ENCODE assay signal across 19 cellular contexts in the genomic region with DNA sequence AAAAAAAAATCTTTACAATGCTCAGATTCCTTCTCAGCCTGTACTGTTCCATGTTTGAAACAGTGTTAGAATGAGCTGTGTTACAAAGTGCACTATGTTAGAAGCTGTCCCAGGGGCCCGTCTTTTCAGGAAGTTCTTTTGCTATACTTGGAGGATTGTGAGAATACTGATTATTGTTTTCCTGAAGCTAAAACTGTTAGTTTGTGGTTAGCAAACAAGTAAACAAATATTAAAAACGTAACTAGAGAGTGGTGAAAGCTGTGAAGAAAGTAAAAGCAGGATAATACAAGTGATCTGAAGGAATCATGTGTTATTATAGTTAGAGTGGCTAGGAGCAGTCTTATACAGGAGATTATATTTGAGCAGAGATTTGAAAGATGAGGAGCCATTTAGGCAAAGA. TPM values are rescaled to one million over a fixed set of nuclear protein-coding genes. Genes with fewer than 3 reads are reported as not detected.
A peak's percentile ranks its signal among the peaks of the same experiment; 100 is the strongest.
DNase-seq lines count a peak whose midpoint lies in the region; ATAC-seq and TF ChIP-seq lines count a peak whose summit lies in the region.
"Had no signal": no experiment of that assay in that cellular context is flagged by ENCODE, and none has a peak within 500 bp of the region (broad histone marks: within the 10 kb centered on the region; RNA-seq: fewer than 3 reads in every experiment).

No MANE protein-coding gene starts in this region.

- H3K9me2 ChIP-seq in GM23338 (ENCODE audit: insufficient read depth) = peaks cover 4% of the 10 kb centered on the region; the same call in 1 of the 2 replicates

- H3K9me3 ChIP-seq in adrenal gland (replicated peaks in 1 of 3) (no peaks in the 10 kb centered on the region), parathyroid adenoma (ENCODE audit: control insufficient read depth, low read length) (no peaks in the 10 kb centered on the region), Peyer's patch (no peaks in the 10 kb centered on the region)
- H3K9me3 ChIP-seq: HAP-1 had no signal

- H3K36me3 Mint-ChIP-seq in GM23338 (ENCODE audit: low read depth) = peaks cover 14% of the 10 kb centered on the region; the same call in 2 of the 3 replicates

- H3F3A ChIP-seq in GM23338 (replicated peaks; ENCODE audit: low read depth) = no peaks in the 10 kb centered on the region

- H3K4me3 ChIP-seq in GM23338 (no peak overlapping the region), adrenal gland (no peak overlapping the region), parathyroid adenoma (ENCODE audit: low read depth, low read length) (no peak overlapping the region), Peyer's patch (no peak overlapping the region)
- H3K4me3 ChIP-seq: HAP-1, neural progenitor cell had no signal

- no peaks in the 10 kb centered on the region for H4K20me1 ChIP-seq in GM23338 (replicated peaks; ENCODE audit: insufficient read depth)

- H3K4me1 ChIP-seq in GM23338 (ENCODE audit: insufficient read depth) = no peaks in the 10 kb centered on the region
- H3K4me1 ChIP-seq in adrenal gland (replicated peaks in 1 of 2) = peaks cover 9 to 42% of the 10 kb centered on the region in 2 donors
- peaks cover 2% of the 10 kb centered on the region for H3K4me1 ChIP-seq in parathyroid adenoma
- H3K4me1 ChIP-seq in Peyer's patch = no peaks in the 10 kb centered on the region
- H3K4me1 ChIP-seq: HAP-1 had no signal

- TF ChIP-seq POLR2A in adrenal gland (IDR thresholded peaks at IDR 0.05) = no peak
- TF ChIP-seq POLR2A in Peyer's patch (IDR thresholded peaks at IDR 0.05) = no peak

- intact Hi-C loops in adrenal gland (cut with DNase I) = no loop called here

- no peaks in the 10 kb centered on the region for H3K27me3 ChIP-seq in GM23338 (ENCODE audit: insufficient read depth)
- H3K27me3 ChIP-seq in adrenal gland = no peaks in the 10 kb centered on the region
- H3K27me3 ChIP-seq in parathyroid adenoma (ENCODE audit: control insufficient read depth, insufficient read depth, low read length) = no peaks in the 10 kb centered on the region
- no peaks in the 10 kb centered on the region for H3K27me3 ChIP-seq in Peyer's patch
- H3K27me3 ChIP-seq: neural progenitor cell had no signal

- peak; percentile 47 for ATAC-seq in GM18502 (IDR thresholded peaks at IDR 0.05; ENCODE audit: poor library complexity, unreplicated experiment)
- ATAC-seq in GM23338 = no peak
- ATAC-seq: activated CD8-positive, alpha-beta T cell treated with anti-CD3 and anti-CD28 coated beads, Interleukin-2, amount 10 ng/mL, durations not matched to agents 7 days and 5 days; effector memory CD8-positive, alpha-beta T cell; WTC11 had no signal

- no peaks in the 10 kb centered on the region for H3K27me3 Mint-ChIP-seq in GM23338 (ENCODE audit: insufficient read depth, low read depth, poor library complexity)
- H3K27me3 Mint-ChIP-seq: effector memory CD8-positive, alpha-beta T cell had no signal

- no peak overlapping the region for H3K4me2 ChIP-seq in GM23338
- no peak overlapping the region for H3K4me2 ChIP-seq in parathyroid adenoma (ENCODE audit: low read length)
- H3K4me2 ChIP-seq: neural progenitor cell had no signal

- WGBS in adrenal gland, 4 donors = 44 to 53% (median 53%) methylated on average over 2 of the region's 2 CpGs

- peaks cover 2% of the 10 kb centered on the region; the same call in 1 of the 3 replicates for H3K4me1 Mint-ChIP-seq in GM23338

- DNase-seq in GM23338 (ENCODE audit: low spot score) (no peak), adrenal gland (no peak), middle frontal gyrus (ENCODE audit: extremely low spot score, low spot score) (no peak), Peyer's patch (no peak), Kasumi-1 (lab: John Stamatoyannopoulos, UW) (no peak), HuH-7 (ENCODE audit: low spot score) (no peak)
- DNase-seq: activated CD8-positive, alpha-beta T cell treated with anti-CD3 and anti-CD28 coated beads, Interleukin-2, amount 10 ng/mL, durations not matched to agents 7 days and 5 days; central memory CD4-positive, alpha-beta T cell; effector memory CD8-positive, alpha-beta T cell; kidney glomerular epithelial cell; midbrain; NCI-H187; SHP77 treated with DMSO at 0.1 percent for 48 hours had no signal

- H3K79me2 ChIP-seq in GM23338 (replicated peaks; ENCODE audit: insufficient read depth) (0 out of 2 replicates have a peak, but pooled peaks cover 4% of the 10 kb centered on the region), parathyroid adenoma (no peaks in the 10 kb centered on the region)

- 0 out of 2 replicates have a peak overlapping the region, but pooled peaks have one; percentile 27 for H3K27ac Mint-ChIP-seq in GM23338
- H3K27ac Mint-ChIP-seq: activated CD8-positive, alpha-beta T cell treated with anti-CD3 and anti-CD28 coated beads, Interleukin-2, amount 10 ng/mL, durations not matched to agents 7 days and 5 days; effector memory CD8-positive, alpha-beta T cell; neural progenitor cell; T-helper 1 cell treated with Interleukin-12 subunit alpha and Interleukin-12 subunit beta and Interleukin-4 antibody, amounts not matched to agents 30 μg/mL and 1 μg/mL, for 36 hours had no signal

- no peak overlapping the region for H3K4me3 Mint-ChIP-seq in GM23338
- H3K4me3 Mint-ChIP-seq: activated CD8-positive, alpha-beta T cell treated with anti-CD3 and anti-CD28 coated beads, Interleukin-2, amount 10 ng/mL, durations not matched to agents 7 days and 5 days; effector memory CD8-positive, alpha-beta T cell; neural progenitor cell; T-helper 1 cell treated with Interleukin-12 subunit alpha and Interleukin-12 subunit beta and Interleukin-4 antibody, amounts not matched to agents 30 μg/mL and 1 μg/mL, for 36 hours; WTC11 had no signal

- H3K9me3 Mint-ChIP-seq in GM23338 = no peaks in the 10 kb centered on the region
- H3K9me3 Mint-ChIP-seq: effector memory CD8-positive, alpha-beta T cell; neural progenitor cell; T-helper 1 cell treated with Interleukin-12 subunit alpha and Interleukin-12 subunit beta and Interleukin-4 antibody, amounts not matched to agents 30 μg/mL and 1 μg/mL, for 36 hours; WTC11 had no signal

- no peak overlapping the region for H2AFZ ChIP-seq in GM23338
- H2AFZ ChIP-seq in parathyroid adenoma = no peak overlapping the region
- H2AFZ ChIP-seq: neural progenitor cell had no signal

- H3K36me3 ChIP-seq in GM23338 (ENCODE audit: insufficient read depth) (no peaks in the 10 kb centered on the region), adrenal gland (replicated peaks in 1 of 2) (peaks cover 0 to 9% of the 10 kb centered on the region in 2 donors), parathyroid adenoma (ENCODE audit: control insufficient read depth, insufficient read depth, low read length) (no peaks in the 10 kb centered on the region), Peyer's patch (no peaks in the 10 kb centered on the region)
- H3K36me3 ChIP-seq: neural progenitor cell had no signal

- H3K27ac ChIP-seq in GM23338 (ENCODE audit: low read depth) = no peak overlapping the region
- H3K27ac ChIP-seq in adrenal gland = peak overlapping the region; percentile 68 to 80 (median 78)
- H3K27ac ChIP-seq in parathyroid adenoma = peak overlapping the region; percentile 7
- no peak overlapping the region for H3K27ac ChIP-seq in Peyer's patch
- H3K27ac ChIP-seq: neural progenitor cell had no signal

- TF ChIP-seq CTCF in GM23338 (conservative IDR thresholded peaks at IDR 0.05; ENCODE audit: low read depth in 2 of 2) = no peak
- no peak for TF ChIP-seq CTCF in adrenal gland (IDR thresholded peaks at IDR 0.05)
- no peak for TF ChIP-seq CTCF in parathyroid adenoma (IDR thresholded peaks at IDR 0.05)
- TF ChIP-seq CTCF in Peyer's patch (IDR thresholded peaks at IDR 0.05) = no peak

- H3K9ac ChIP-seq in parathyroid adenoma = no peak overlapping the region
- H3K9ac ChIP-seq: neural progenitor cell had no signal

TF ChIP-seq in GM23338, 12 proteins besides CTCF, POLR2A, EP300 and RAD21 (continues in another document):
- no peak for TF ChIP-seq NANOG (IDR thresholded peaks at IDR 0.05; ENCODE audit: borderline replicate concordance)
- no peak for TF ChIP-seq POLR2AphosphoS5 (IDR thresholded peaks at IDR 0.05; ENCODE audit: low read depth)
- no peak for TF ChIP-seq CREB1 (CRISPR knock-in tag; IDR thresholded peaks at IDR 0.05; ENCODE audit: low read depth)

RNA-seq across cellular contexts. Expression of a gene that starts 35.6 kb away (rescaled TPM):
- total RNA-seq in GM23338 (2014; rRNA removed; shearing (Covaris generic)) = 21.3 and 39.1 TPM in 2 replicates
- polyA plus RNA-seq in GM23338 (2016; fragmentation: Nextera tagmentation; extraction: Ambion mirVana) (8.2 and 9.1 TPM in 2 replicates), adrenal gland (10 to 100 TPM; 22.6 to 35.6 (median 24.2) TPM)
- total RNA-seq in adrenal gland (10 to 100 TPM; 22.3 to 62.6 (median 33.0) TPM), Peyer's patch (10 to 100 TPM in 1 of 4 donors, 1 to 10 TPM in 3; 4.9 to 21.5 (median 8.1) TPM)

Comparison
In these comparisons a context has a peak if more than half of its experiments do, and no peak if none do; other contexts are left out.
1. H3K27ac ChIP-seq: peak in adrenal gland (5 of 5) and parathyroid adenoma (single experiment); none in GM23338 (single experiment) and Peyer's patch (0 of 4).